In the genomic region with DNA sequence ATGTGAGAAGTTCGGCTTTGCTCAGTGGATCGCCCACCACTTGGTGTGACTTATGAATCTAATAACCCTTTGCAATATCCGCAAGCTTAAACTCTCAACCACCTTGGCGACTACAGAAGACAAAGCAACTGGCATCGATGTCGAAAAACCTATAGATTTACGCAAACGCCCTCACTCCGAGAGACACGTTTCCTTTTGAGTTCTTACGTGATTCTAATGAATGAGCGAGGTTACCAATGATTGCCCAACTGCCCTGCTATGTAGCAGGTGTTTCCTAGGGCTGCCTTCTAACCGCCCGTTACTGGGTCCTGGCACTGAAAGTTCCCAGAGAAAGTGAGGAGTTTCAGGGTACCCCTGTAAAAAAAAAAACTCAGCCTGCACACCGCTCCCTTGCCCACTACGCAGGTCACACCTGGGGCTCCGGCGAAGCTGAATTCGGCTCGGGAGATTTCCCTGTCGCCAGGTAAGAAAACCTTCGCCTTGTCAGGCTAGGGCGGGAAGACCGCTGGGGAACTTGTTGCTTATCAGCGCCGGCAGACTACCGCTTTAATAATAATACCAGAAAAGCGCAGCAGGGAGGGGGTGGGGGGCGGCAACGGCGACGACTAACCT, we compare ENCODE assay signal across 10 cellular contexts. TPM values are rescaled to one million over a fixed set of nuclear protein-coding genes. Genes with fewer than 3 reads are reported as not detected.
DNase-seq lines count a peak whose midpoint lies in the region; TF ChIP-seq lines count a peak whose summit lies in the region.
"Had no signal": no experiment of that assay in that cellular context is flagged by ENCODE, and none has a peak within 500 bp of the region (broad histone marks: within the 10 kb centered on the region; RNA-seq: fewer than 3 reads in every experiment).

No MANE protein-coding gene starts in this region.

- H3K27me3 Mint-ChIP-seq in glutamatergic neuron (ENCODE audit: unreplicated experiment) = peaks cover 22% of the 10 kb centered on the region
- H3K27me3 Mint-ChIP-seq in CD4-positive, alpha-beta memory T cell = peaks cover 41 to 52% of the 10 kb centered on the region in 2 donors

- H3K27ac Mint-ChIP-seq in glutamatergic neuron (ENCODE audit: unreplicated experiment) = no peak overlapping the region
- no peak overlapping the region for H3K27ac Mint-ChIP-seq in CD4-positive, alpha-beta memory T cell
- H3K27ac Mint-ChIP-seq: activated naive CD4-positive, alpha-beta T cell treated with anti-CD3 and anti-CD28 coated beads, Interleukin-2, amount 50 U/mL, for 24 hours had no signal

- H3K4me2 ChIP-seq in skeletal muscle satellite cell (ENCODE audit: low read length) = peak overlapping the region; percentile 90

- peaks cover 70% of the 10 kb centered on the region for H3K27me3 ChIP-seq in skeletal muscle satellite cell (ENCODE audit: control insufficient read depth, insufficient read depth, low read length)
- H3K27me3 ChIP-seq in CD4-positive, alpha-beta memory T cell (ENCODE audit: insufficient read depth, low read length) = peaks cover 24% of the 10 kb centered on the region

- no peaks in the 10 kb centered on the region for H3K9me3 ChIP-seq in skeletal muscle satellite cell (replicated peaks; ENCODE audit: low read length)
- H3K9me3 ChIP-seq in CD4-positive, alpha-beta memory T cell (ENCODE audit: control insufficient read depth in 1 of 2, low read length in 2 of 2) = no peaks in the 10 kb centered on the region

- TF ChIP-seq CTCF in WI38 (IDR thresholded peaks at IDR 0.05; ENCODE audit: low read depth, low read length) = no peak
- no peak for TF ChIP-seq CTCF in glutamatergic neuron (IDR thresholded peaks at IDR 0.05; ENCODE audit: partially characterized antibody, unreplicated experiment)

- peaks cover 9% of the 10 kb centered on the region for H3K4me1 ChIP-seq in skeletal muscle satellite cell (ENCODE audit: control insufficient read depth, insufficient read depth, low read length)
- H3K4me1 ChIP-seq in CD4-positive, alpha-beta memory T cell (ENCODE audit: insufficient read depth, low read length) = no peaks in the 10 kb centered on the region

- POLR2A ChIA-PET in CD4-positive, alpha-beta memory T cell (lab: Charles Lee; ENCODE audit: partially characterized antibody) = no interaction called here

- H3K4me3 ChIP-seq in WI38 (ENCODE audit: low read depth, low read length) (peak overlapping the region; percentile 66), skeletal muscle satellite cell (ENCODE audit: low read length) (peak overlapping the region; percentile 70)
- H3K4me3 ChIP-seq in CD4-positive, alpha-beta memory T cell (ENCODE audit: low read length in 2 of 2) = no peak overlapping the region

- CTCF ChIA-PET in CD4-positive, alpha-beta memory T cell (lab: Charles Lee; ENCODE audit: partially characterized antibody) = no interaction called here

- H3K9ac ChIP-seq in skeletal muscle satellite cell (ENCODE audit: low read depth, low read length) = no peak overlapping the region

- H3K36me3 ChIP-seq in skeletal muscle satellite cell (ENCODE audit: insufficient read depth, low read length) = no peaks in the 10 kb centered on the region
- H3K36me3 ChIP-seq in CD4-positive, alpha-beta memory T cell (ENCODE audit: insufficient read depth, low read length) = no peaks in the 10 kb centered on the region
- H3K36me3 ChIP-seq: upper lobe of left lung had no signal

- no peaks in the 10 kb centered on the region for H3K36me3 Mint-ChIP-seq in glutamatergic neuron (ENCODE audit: unreplicated experiment)
- H3K36me3 Mint-ChIP-seq in CD4-positive, alpha-beta memory T cell = peaks cover 4 to 12% of the 10 kb centered on the region in 2 donors

- DNase-seq in NCI-H1417 (lab: John Stamatoyannopoulos, UW) (peak in 2 of 3 experiments; percentile 55 to 71), NCI-H1417 treated with DMSO at 0.1 percent for 48 hours (lab: John Stamatoyannopoulos, UW) (no peak), glutamatergic neuron (no peak), activated gamma-delta T cell (lab: John Stamatoyannopoulos, UW) (no peak), CD1c-positive myeloid dendritic cell (ENCODE audit: extremely low spot score) (no peak)
- no peak for DNase-seq in CD4-positive, alpha-beta memory T cell

- peak overlapping the region; percentile 92 for H3K4me3 Mint-ChIP-seq in glutamatergic neuron (ENCODE audit: unreplicated experiment)
- H3K4me3 Mint-ChIP-seq in CD4-positive, alpha-beta memory T cell = peak overlapping the region in 1 of 8 donors; percentile 6
- H3K4me3 Mint-ChIP-seq: activated naive CD4-positive, alpha-beta T cell treated with anti-CD3 and anti-CD28 coated beads, Interleukin-2, amount 50 U/mL, for 24 hours had no signal

- H3K27ac ChIP-seq in CD4-positive, alpha-beta memory T cell (ENCODE audit: low read depth, low read length) = no peak overlapping the region
- H3K27ac ChIP-seq: upper lobe of left lung had no signal

- intact Hi-C loops in CD4-positive, alpha-beta memory T cell (cut with micrococcal nuclease) = no loop called here

- H3K4me1 Mint-ChIP-seq in glutamatergic neuron (ENCODE audit: low read depth, unreplicated experiment) = peaks cover 20% of the 10 kb centered on the region
- peaks cover 0 to 17% (median 6%) of the 10 kb centered on the region in 4 donors for H3K4me1 Mint-ChIP-seq in CD4-positive, alpha-beta memory T cell

- H3K9me3 Mint-ChIP-seq in glutamatergic neuron (ENCODE audit: unreplicated experiment) = peaks cover 7% of the 10 kb centered on the region
- H3K9me3 Mint-ChIP-seq in CD4-positive, alpha-beta memory T cell = peaks cover 0 to 37% (median 24%) of the 10 kb centered on the region in 8 donors

RNA-seq across cellular contexts. Expression of gene BDNF, which starts 21.4 kb away (rescaled TPM):
- total RNA-seq in glutamatergic neuron (ENCODE audit: unreplicated experiment) = 0.42 TPM
- 0.25 and 1.5 TPM in 2 replicates for total RNA-seq in skeletal muscle satellite cell (2012; rRNA removed)
- not detected for total RNA-seq in CD4-positive, alpha-beta memory T cell
- not detected for polyA plus RNA-seq in CD4-positive, alpha-beta memory T cell

Comparison
In these comparisons a context has a peak if more than half of its experiments do, and no peak if none do; other contexts are left out.
1. DNase-seq: peak in NCI-H1417 (2 of 3); none in NCI-H1417 treated with DMSO at 0.1 percent for 48 hours (single experiment), glutamatergic neuron (single experiment), CD4-positive, alpha-beta memory T cell (0 of 5), activated gamma-delta T cell (single experiment) and CD1c-positive myeloid dendritic cell (single experiment).
2. H3K4me3 ChIP-seq: peak in WI38 (single experiment) and skeletal muscle satellite cell (single experiment); none in CD4-positive, alpha-beta memory T cell (0 of 2).